ENCODE assay signal across 11 cellular contexts in the genomic region with DNA sequence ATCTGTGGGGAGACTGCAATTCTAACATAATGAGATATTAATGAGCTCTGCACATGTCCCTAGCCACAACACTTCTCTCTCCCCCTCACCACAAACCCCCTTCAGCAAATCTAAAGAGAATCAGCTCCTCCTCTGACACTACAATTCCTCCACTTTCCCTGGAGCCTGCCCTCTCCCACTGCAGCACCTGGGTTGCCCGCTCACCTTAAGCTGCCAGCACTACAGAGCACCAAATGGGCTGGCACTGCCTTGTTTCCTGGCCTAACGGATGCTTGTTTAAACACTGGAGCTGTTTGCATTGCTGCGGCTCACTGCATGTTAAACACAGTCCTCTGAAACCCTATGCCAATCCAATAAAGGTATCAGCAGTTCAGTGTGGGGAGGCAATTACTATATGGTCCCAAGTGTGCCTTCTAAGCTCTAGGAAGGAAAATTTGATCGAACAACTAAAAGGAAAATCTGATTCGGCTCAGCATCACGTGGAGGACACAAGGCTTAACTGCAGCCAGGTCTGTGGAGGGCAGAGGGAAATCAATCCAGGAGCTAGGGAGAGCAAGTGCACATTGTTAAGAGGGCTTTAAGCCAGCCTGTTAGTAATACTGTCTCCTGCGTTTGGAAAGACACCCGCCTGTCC.
A peak's percentile ranks its signal among the peaks of the same experiment; 100 is the strongest.
DNase-seq lines count a peak whose midpoint lies in the region; ATAC-seq, FAIRE-seq and TF ChIP-seq lines count a peak whose summit lies in the region.
"Had no signal": no experiment of that assay in that cellular context is flagged by ENCODE, and none has a peak within 500 bp of the region (broad histone marks: within the 10 kb centered on the region; RNA-seq: fewer than 3 reads in every experiment).

No MANE protein-coding gene starts in this region.

- no peaks in the 10 kb centered on the region for H3K4me1 Mint-ChIP-seq in activated CD8-positive, alpha-beta memory T cell treated with anti-CD3 and anti-CD28 coated beads, Interleukin-2, amount 10 ng/mL, durations not matched to agents 7 days and 5 days
- H3K4me1 Mint-ChIP-seq: B cell had no signal

- H3K27me3 ChIP-seq in colonic mucosa = no peaks in the 10 kb centered on the region

- no peaks in the 10 kb centered on the region for H3K9me3 ChIP-seq in colonic mucosa
- H3K9me3 ChIP-seq in mucosa of descending colon = no peaks in the 10 kb centered on the region

- no peak overlapping the region for H3K4me3 Mint-ChIP-seq in activated CD8-positive, alpha-beta memory T cell treated with anti-CD3 and anti-CD28 coated beads, Interleukin-2, amount 10 ng/mL, durations not matched to agents 7 days and 5 days
- H3K4me3 Mint-ChIP-seq: B cell; dendritic cell treated with granulocyte-macrophage colony-stimulating factor and Interleukin-4, amounts not matched to agents 40 ng/mL and 50 ng/mL, for 4 days had no signal

- CTCF ChIA-PET in activated CD8-positive, alpha-beta memory T cell treated with anti-CD3 and anti-CD28 coated beads, Interleukin-2, amount 10 ng/mL, durations not matched to agents 7 days and 5 days (lab: Charles Lee) = no interaction called here

- TF ChIP-seq CTCF in D721Med (IDR thresholded peaks at IDR 0.05; ENCODE audit: insufficient read depth, missing control alignments) (no peak), colonic mucosa (IDR thresholded peaks at IDR 0.05) (no peak), mucosa of descending colon (IDR thresholded peaks at IDR 0.05) (no peak)

- no peak overlapping the region for H3K4me3 ChIP-seq in colonic mucosa
- H3K4me3 ChIP-seq in mucosa of descending colon = no peak overlapping the region

- H3K9me3 Mint-ChIP-seq in activated CD8-positive, alpha-beta memory T cell treated with anti-CD3 and anti-CD28 coated beads, Interleukin-2, amount 10 ng/mL, durations not matched to agents 7 days and 5 days (ENCODE audit: low read depth) = no peaks in the 10 kb centered on the region
- H3K9me3 Mint-ChIP-seq: dendritic cell treated with granulocyte-macrophage colony-stimulating factor and Interleukin-4, amounts not matched to agents 40 ng/mL and 50 ng/mL, for 4 days had no signal

- H3K9ac ChIP-seq in colonic mucosa (ENCODE audit: low read depth in 2 of 2, low read length in 2 of 2) = no peak overlapping the region

- ATAC-seq in mucosa of descending colon (peak; percentile 93), HG02885 (IDR thresholded peaks at IDR 0.05; ENCODE audit: poor library complexity, unreplicated experiment) (no peak)
- no peak for ATAC-seq in activated CD8-positive, alpha-beta memory T cell treated with anti-CD3 and anti-CD28 coated beads, Interleukin-2, amount 10 ng/mL, durations not matched to agents 7 days and 5 days

- no peaks in the 10 kb centered on the region for H3K4me1 ChIP-seq in colonic mucosa
- H3K4me1 ChIP-seq in mucosa of descending colon (ENCODE audit: low read depth) = no peaks in the 10 kb centered on the region

- peak; percentile 93 for FAIRE-seq in D721Med (lab: Jason Lieb, UNC)

- H3K27me3 Mint-ChIP-seq in activated CD8-positive, alpha-beta memory T cell treated with anti-CD3 and anti-CD28 coated beads, Interleukin-2, amount 10 ng/mL, durations not matched to agents 7 days and 5 days = peaks cover 42% of the 10 kb centered on the region
- H3K27me3 Mint-ChIP-seq: B cell; dendritic cell treated with granulocyte-macrophage colony-stimulating factor and Interleukin-4, amounts not matched to agents 40 ng/mL and 50 ng/mL, for 4 days had no signal

- intact Hi-C loops in colonic mucosa (cut with DNase I) = no loop called here
- intact Hi-C loops in mucosa of descending colon (cut with DNase I, micrococcal nuclease) = no loop called here

- no peak overlapping the region for H3K27ac ChIP-seq in colonic mucosa

- no peak overlapping the region for H3K27ac Mint-ChIP-seq in activated CD8-positive, alpha-beta memory T cell treated with anti-CD3 and anti-CD28 coated beads, Interleukin-2, amount 10 ng/mL, durations not matched to agents 7 days and 5 days
- H3K27ac Mint-ChIP-seq: B cell; dendritic cell treated with granulocyte-macrophage colony-stimulating factor and Interleukin-4, amounts not matched to agents 40 ng/mL and 50 ng/mL, for 4 days had no signal

- H3K36me3 ChIP-seq in colonic mucosa (no peaks in the 10 kb centered on the region), mucosa of descending colon (ENCODE audit: low read depth) (no peaks in the 10 kb centered on the region)

- DNase-seq in D721Med (ENCODE audit: insufficient read length, low spot score) (no peak), NCI-H2081 treated with DMSO at 0.1 percent for 48 hours (lab: John Stamatoyannopoulos, UW) (peak; percentile 91), colonic mucosa (peak; percentile 60), mucosa of descending colon (peak in 2 of 3 donors; percentile 40 to 43)
- DNase-seq in activated CD8-positive, alpha-beta memory T cell treated with anti-CD3 and anti-CD28 coated beads, Interleukin-2, amount 10 ng/mL, durations not matched to agents 7 days and 5 days = no peak
- no peak for DNase-seq in central memory CD4-positive, alpha-beta T cell
- no peak for DNase-seq in stimulated activated CD4-positive, alpha-beta T cell treated with anti-CD3 and anti-CD28 coated beads, Interleukin-4, amount 100 ng/mL, for 1 hour
- DNase-seq: HCEC 1CT had no signal

- no peaks in the 10 kb centered on the region for H3K36me3 Mint-ChIP-seq in activated CD8-positive, alpha-beta memory T cell treated with anti-CD3 and anti-CD28 coated beads, Interleukin-2, amount 10 ng/mL, durations not matched to agents 7 days and 5 days

Comparison
In these comparisons a context has a peak if more than half of its experiments do, and no peak if none do; other contexts are left out.
1. DNase-seq: peak in NCI-H2081 treated with DMSO at 0.1 percent for 48 hours (single experiment), colonic mucosa (single experiment) and mucosa of descending colon (2 of 3); none in D721Med (single experiment), activated CD8-positive, alpha-beta memory T cell treated with anti-CD3 and anti-CD28 coated beads, Interleukin-2, amount 10 ng/mL, durations not matched to agents 7 days and 5 days (single experiment), central memory CD4-positive, alpha-beta T cell (single experiment) and stimulated activated CD4-positive, alpha-beta T cell treated with anti-CD3 and anti-CD28 coated beads, Interleukin-4, amount 100 ng/mL, for 1 hour (single experiment).